26 cellular contexts compared by ENCODE assay signal in the genomic region with DNA sequence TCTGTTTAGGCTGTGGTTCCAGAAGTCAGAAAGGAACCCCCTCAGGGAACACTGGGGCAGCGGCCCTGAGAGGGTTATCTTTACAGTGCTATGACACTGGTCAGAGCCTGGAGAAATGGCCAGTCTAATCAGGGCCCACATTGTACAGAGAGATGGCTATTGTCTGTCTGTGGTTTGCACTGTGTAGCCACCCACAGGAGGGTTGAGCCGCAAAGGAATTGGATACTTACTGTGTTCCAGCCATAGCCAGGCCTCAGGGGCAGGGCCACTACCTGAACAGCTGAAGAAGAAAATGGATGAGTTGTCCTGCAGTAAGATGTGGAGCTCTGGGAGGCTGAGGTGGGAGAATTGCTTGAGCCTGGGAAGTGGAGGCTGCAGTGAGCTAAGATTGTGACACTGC. TPM values are rescaled to one million over a fixed set of nuclear protein-coding genes. Genes with fewer than 3 reads are reported as not detected.
DNase-seq lines count a peak whose midpoint lies in the region; ATAC-seq, FAIRE-seq and TF ChIP-seq lines count a peak whose summit lies in the region.
"Had no signal": no experiment of that assay in that cellular context is flagged by ENCODE, and none has a peak within 500 bp of the region (broad histone marks: within the 10 kb centered on the region; RNA-seq: fewer than 3 reads in every experiment).

No MANE protein-coding gene starts in this region.

- no peak for TF ChIP-seq CTCF in H1 (IDR thresholded peaks at IDR 0.05; ENCODE audit: control extremely low read depth in 1 of 3, insufficient read depth in 1 of 3, low read depth in 1 of 3, low read length in 3 of 3)

- H3K14ac ChIP-seq in H1 (ENCODE audit: insufficient read length), result peak overlapping the region; percentile 82

- peak overlapping the region; percentile 100 for H3K4ac ChIP-seq in H1 (replicated peaks; ENCODE audit: insufficient read length, low read depth, low read length)

- H2BK120ac ChIP-seq in H1 (replicated peaks; ENCODE audit: low read depth, low read length), result peak overlapping the region; percentile 100

- H2AFZ ChIP-seq in GM23248 (no peak overlapping the region), H1 (ENCODE audit: low read length) (no peak overlapping the region)

- H3K23me2 ChIP-seq in H1 (ENCODE audit: low read depth, low read length), result peaks cover 3% of the 10 kb centered on the region

- TF ChIP-seq EP300 in H1 (IDR thresholded peaks at IDR 0.05; ENCODE audit: borderline replicate concordance in 1 of 2, low read depth in 2 of 2, low read length in 2 of 2), result no peak

- in situ Hi-C loops in GM23248 (cut with MboI), result no loop called here

- no peaks in the 10 kb centered on the region for H3K9me2 ChIP-seq in GM23248 (ENCODE audit: insufficient read depth)

- H4K20me1 ChIP-seq in GM23248 (ENCODE audit: insufficient read depth) (no peaks in the 10 kb centered on the region), H1 (replicated peaks in 1 of 2; ENCODE audit: control insufficient read depth in 1 of 2, insufficient read depth in 2 of 2, low read length in 2 of 2) (no peaks in the 10 kb centered on the region)

- H4K8ac ChIP-seq in H1 (ENCODE audit: extremely low read depth, insufficient read depth, low read length), result peak overlapping the region; percentile 70

- H3K4me2 ChIP-seq in GM23248 (ENCODE audit: unreplicated experiment) (peak overlapping the region; percentile 70), H1 (ENCODE audit: insufficient read depth in 1 of 2, low read depth in 2 of 2, low read length in 2 of 2) (peak overlapping the region; percentile 58 to 84)

- H3K36me3 ChIP-seq in GM23248 (ENCODE audit: low read depth), result no peaks in the 10 kb centered on the region
- no peaks in the 10 kb centered on the region for H3K36me3 ChIP-seq in NT2/D1 (ENCODE audit: insufficient read depth, insufficient read length, low read length)
- no peaks in the 10 kb centered on the region for H3K36me3 ChIP-seq in H1 (ENCODE audit: control insufficient read depth in 2 of 4, insufficient read depth in 4 of 4, low read length in 3 of 4)
- H3K36me3 ChIP-seq: breast epithelium, lower lobe of right lung, upper lobe of left lung had no signal

- H3K9me3 ChIP-seq in GM23248 (ENCODE audit: low read depth) (no peaks in the 10 kb centered on the region), NT2/D1 (ENCODE audit: insufficient read depth, low read length) (no peaks in the 10 kb centered on the region), H1 (ENCODE audit: insufficient read depth in 2 of 2, low read depth in 1 of 2, low read length in 1 of 2) (no peaks in the 10 kb centered on the region)
- H3K9me3 ChIP-seq: breast epithelium, lower lobe of right lung, upper lobe of left lung had no signal

- H3K4me3 ChIP-seq in GM23248 (no peak overlapping the region), NT2/D1 (ENCODE audit: insufficient read length, low read depth) (no peak overlapping the region), H1 (ENCODE audit: extremely low read depth in 1 of 4, insufficient read depth in 2 of 4, low read depth in 3 of 4, low read length in 4 of 4) (peak overlapping the region in 2 of 4 experiments; percentile 9 to 47; a peak in 3 of 8 replicates)
- H3K4me3 ChIP-seq: breast epithelium, lower lobe of right lung, upper lobe of left lung had no signal

- no peak overlapping the region for H3K27ac Mint-ChIP-seq in activated naive CD4-positive, alpha-beta T cell treated with anti-CD3 and anti-CD28 coated beads, Interleukin-2, amount 50 U/mL, for 72 hours
- H3K27ac Mint-ChIP-seq: activated naive CD4-positive, alpha-beta T cell treated with anti-CD3 and anti-CD28 coated beads, Interleukin-2, amount 50 U/mL, for 24 hours had no signal

- H4K5ac ChIP-seq in H1 (ENCODE audit: insufficient read length, low read depth, low read length), result peak overlapping the region; percentile 96

- DNase-seq in GM23248 (no peak), NT2/D1 (ENCODE audit: low read depth, low spot score) (no peak), H1 (ENCODE audit: low read depth in 1 of 2, low spot score in 2 of 2) (no peak), myocyte (ENCODE audit: low read depth) (peak; percentile 78), DMS 273 treated with DMSO at 0.1 percent for 48 hours (lab: John Stamatoyannopoulos, UW) (no peak), HEK293T (ENCODE audit: extremely low spot score) (no peak)
- DNase-seq in activated naive CD4-positive, alpha-beta T cell treated with anti-CD3 and anti-CD28 coated beads, Interleukin-2, amount 50 U/mL, for 72 hours (ENCODE audit: low spot score in 2 of 2), result no peak
- DNase-seq in activated naive CD4-positive, alpha-beta T cell treated with anti-CD3 and anti-CD28 coated beads, Interleukin-2, amount 50 U/mL, for 16 hours, result no peak
- DNase-seq: activated CD4-positive, alpha-beta T cell treated with anti-CD3 and anti-CD28 coated beads, Interleukin-2, amount 50 U/mL, for 48 hours; activated CD8-positive, alpha-beta memory T cell treated with anti-CD3 and anti-CD28 coated beads, Interleukin-2, amount 50 U/mL, for 48 hours; DMS79; HFFc6; hypothalamus; KG1; lower lobe of right lung; NCI-H1436 treated with DMSO at 0.1 percent for 48 hours; NCI-H2107; NCI-H446 treated with DMSO at 0.1 percent for 48 hours; posterior cingulate gyrus; right cardiac atrium; stimulated activated CD4-positive, alpha-beta T cell treated with anti-CD3 and anti-CD28 coated beads, Interleukin-4, amount 100 ng/mL, for 1 hour; T-helper 9 cell; upper lobe of left lung had no signal

- peaks cover 47% of the 10 kb centered on the region for H3K4me1 ChIP-seq in GM23248 (ENCODE audit: insufficient read depth)
- H3K4me1 ChIP-seq in NT2/D1 (ENCODE audit: insufficient read depth, insufficient read length), result peaks cover 28% of the 10 kb centered on the region
- H3K4me1 ChIP-seq in H1 (replicated peaks in 1 of 4; ENCODE audit: control insufficient read depth in 3 of 4, insufficient read depth in 4 of 4, low read length in 3 of 4), result peaks cover 27 to 51% (median 45%) of the 10 kb centered on the region in 4 experiments
- H3K4me1 ChIP-seq: breast epithelium, lower lobe of right lung had no signal

- no peaks in the 10 kb centered on the region for H3K79me2 ChIP-seq in GM23248 (ENCODE audit: insufficient read depth)
- peaks cover 0 to 6% of the 10 kb centered on the region in 2 experiments; a peak in 1 of 4 replicates for H3K79me2 ChIP-seq in H1 (ENCODE audit: control insufficient read depth in 1 of 2, insufficient read depth in 2 of 2, low read length in 2 of 2)

- H3K27ac ChIP-seq in GM23248 (peak overlapping the region; percentile 59; the same call in 1 of the 2 replicates), H1 (ENCODE audit: low read depth, low read length) (peak overlapping the region; percentile 96)
- H3K27ac ChIP-seq: breast epithelium, lower lobe of right lung, upper lobe of left lung had no signal

- no peaks in the 10 kb centered on the region for H3K9me3 Mint-ChIP-seq in activated naive CD4-positive, alpha-beta T cell treated with anti-CD3 and anti-CD28 coated beads, Interleukin-2, amount 50 U/mL, for 72 hours
- H3K9me3 Mint-ChIP-seq: activated naive CD4-positive, alpha-beta T cell treated with anti-CD3 and anti-CD28 coated beads, Interleukin-2, amount 50 U/mL, for 24 hours; HFFc6 had no signal

- no peak for TF ChIP-seq RAD21 in H1 (IDR thresholded peaks at IDR 0.05 in 1 of 2, conservative IDR thresholded peaks at IDR 0.05 in 1 of 2; ENCODE audit: low read depth in 2 of 2, low read length in 2 of 2)

- POLR2A ChIA-PET in H1 (lab: Charles Lee; ENCODE audit: partially characterized antibody) (interaction anchor here (0.9 to 9.8 kb wide), 12 partner anchors 11 to 57 kb away, joined by 3 to 108 read pairs (median 18); partner anchors contain the start of gene PODXL), HEK293T (lab: Yijun Ruan, JAX) (interaction anchor here (0.8 kb wide), 1 partner anchor 332 kb away, joined by 3 read pairs; no protein-coding TSS in a partner anchor)

- H2BK12ac ChIP-seq in H1 (ENCODE audit: low read depth, low read length), result peak overlapping the region; percentile 100

- H3K79me1 ChIP-seq in H1 (ENCODE audit: low read depth, low read length), result 0 out of 2 replicates have a peak, but pooled peaks cover 2% of the 10 kb centered on the region

- peaks cover 30% of the 10 kb centered on the region for H3F3A ChIP-seq in GM23248 (ENCODE audit: insufficient read depth)

- H3K9ac ChIP-seq in GM23248, result no peak overlapping the region
- H3K9ac ChIP-seq in NT2/D1 (ENCODE audit: insufficient read length, low read depth), result peak overlapping the region; percentile 91
- no peak overlapping the region; a peak in 2 of 7 replicates for H3K9ac ChIP-seq in H1 (replicated peaks in 1 of 4; ENCODE audit: extremely low read depth in 1 of 4, low read depth in 3 of 4, low read length in 3 of 4)

- 91 to 93% methylated on average over 2 of the region's 2 CpGs for WGBS in GM23248 (ENCODE audit: low coverage in 1 of 2, low lambda C conversion rate in 2 of 2, missing lambda C conversion rate in 2 of 2), 2 experiments
- 58% methylated on average over 2 of the region's 2 CpGs; no CpG with 5 or more reads in 1 of the 2 experiments for WGBS in H1 (ENCODE audit: extremely low coverage in 1 of 2, insufficient coverage in 1 of 2, insufficient read length in 1 of 2, insufficient replicate concordance in 2 of 2, low coverage in 1 of 2, low lambda C conversion rate in 2 of 2, missing lambda C conversion rate in 1 of 2), 2 experiments

- H4K91ac ChIP-seq in H1 (replicated peaks; ENCODE audit: insufficient read length, low read length), result peak overlapping the region; percentile 100

- peak overlapping the region; percentile 63; the same call in 1 of the 2 replicates for H2BK15ac ChIP-seq in H1 (ENCODE audit: low read length)

- peak overlapping the region; percentile 92 for H3K56ac ChIP-seq in H1 (replicated peaks; ENCODE audit: insufficient read length, low read depth, low read length)

- TF ChIP-seq POLR2A in H1 (IDR thresholded peaks at IDR 0.05; ENCODE audit: control extremely low read depth in 1 of 2, low read depth in 2 of 2, low read length in 2 of 2), result no peak

- ATAC-seq in activated naive CD4-positive, alpha-beta T cell treated with anti-CD3 and anti-CD28 coated beads, Interleukin-2, amount 50 U/mL, for 72 hours, result no peak
- ATAC-seq: lower lobe of right lung, right cardiac atrium, Right ventricle myocardium inferior had no signal

- H2AK5ac ChIP-seq in H1 (ENCODE audit: low read depth, low read length), result peak overlapping the region; percentile 99

- H3K36me3 Mint-ChIP-seq in activated naive CD4-positive, alpha-beta T cell treated with anti-CD3 and anti-CD28 coated beads, Interleukin-2, amount 50 U/mL, for 72 hours, result no peaks in the 10 kb centered on the region
- H3K36me3 Mint-ChIP-seq: activated naive CD4-positive, alpha-beta T cell treated with anti-CD3 and anti-CD28 coated beads, Interleukin-2, amount 50 U/mL, for 24 hours had no signal

- peak overlapping the region; percentile 100 for H2BK20ac ChIP-seq in H1 (ENCODE audit: low read length)

- H3K23ac ChIP-seq in H1 (ENCODE audit: insufficient read length), result no peak overlapping the region

- peak overlapping the region; percentile 100 for H2BK5ac ChIP-seq in H1 (ENCODE audit: low read depth, low read length)

- H3K27me3 ChIP-seq in GM23248 (replicated peaks; ENCODE audit: insufficient read depth) (no peaks in the 10 kb centered on the region), NT2/D1 (ENCODE audit: insufficient read depth, insufficient read length) (no peaks in the 10 kb centered on the region), H1 (replicated peaks in 1 of 4; ENCODE audit: control insufficient read depth in 3 of 4, extremely low read depth in 1 of 4, insufficient read depth in 3 of 4, low read length in 3 of 4) (no peaks in the 10 kb centered on the region)
- H3K27me3 ChIP-seq: breast epithelium, upper lobe of left lung had no signal

- FAIRE-seq in H1 (lab: Jason Lieb, UNC), result no peak

- peak overlapping the region; percentile 94 for H3K18ac ChIP-seq in H1 (ENCODE audit: extremely low read depth, low read length)

- CTCF ChIA-PET in H1 (lab: Charles Lee; ENCODE audit: partially characterized antibody) (interaction anchor here (0.8 to 11.9 kb wide), 7 partner anchors 19 to 57 kb away, joined by 3 to 103 read pairs (median 5); partner anchors contain the start of gene PODXL), HEK293T (lab: Yijun Ruan, JAX) (no interaction called here)

RNA-seq across cellular contexts. Expression of gene PODXL, which starts 47.5 kb away (rescaled TPM):
- 42.7 and 50.1 TPM in 2 replicates for total RNA-seq in GM23248 (2014; rRNA removed; shearing (Covaris generic))
- polyA plus RNA-seq in GM23248 (2016; fragmentation: Nextera tagmentation; extraction: Ambion mirVana) (32.8 and 33.6 TPM in 2 replicates), H1 (2011; rRNA removed) (638 and 872 TPM in 2 replicates)
- 925 and 945 TPM in 2 replicates for total RNA-seq in H1 (2021; fragmentation: NEBNext Ultra II Directional; extraction: Animal tissue kit (Norgen Biotek cat#: 25700))
- 613 TPM for polyA plus RNA-seq in H1 (2011; cell fraction: cytosol; rRNA removed)
- 1,168 TPM for polyA plus RNA-seq in H1 (2011; cell fraction: nucleus; rRNA removed)
- 630 to 776 TPM (median 695 TPM) in 4 replicates for polyA plus RNA-seq in H1 (2012, experiment 1 of 2)
- 245 TPM for polyA plus RNA-seq in H1 (2012, experiment 2 of 2)
- 1,216 TPM for polyA plus RNA-seq in H1 (2013, experiment 1 of 2)
- 1,270 TPM for polyA plus RNA-seq in H1 (2013, experiment 2 of 2)
- 937 and 993 TPM in 2 replicates for polyA minus RNA-seq in H1 (2011; rRNA and poly(A)+ RNA removed)
- polyA minus RNA-seq in H1 (2011; cell fraction: cytosol; rRNA and poly(A)+ RNA removed), result 707 TPM
- polyA minus RNA-seq in H1 (2011; cell fraction: nucleus; rRNA and poly(A)+ RNA removed), result 436 TPM
- total RNA-seq in myocyte, result 13.8 and 29.2 TPM in 2 replicates
- polyA plus RNA-seq in myocyte (2012), result 18.8 TPM
- 1 to 10 TPM in 1 of 2 donors, under 1 TPM in 1; 0.18 to 1.3 TPM for total RNA-seq in activated naive CD4-positive, alpha-beta T cell treated with anti-CD3 and anti-CD28 coated beads, Interleukin-2, amount 50 U/mL, for 72 hours

Comparison
In these comparisons a context has a peak if more than half of its experiments do, and no peak if none do; other contexts are left out.
1. RNA of gene PODXL, which starts 47.5 kb away (total RNA-seq): 925 to 945 TPM in H1; 42.7 to 50.1 TPM in GM23248, 13.8 to 29.2 TPM in myocyte and 0.18 to 1.3 TPM in activated naive CD4-positive, alpha-beta T cell treated with anti-CD3 and anti-CD28 coated beads, Interleukin-2, amount 50 U/mL, for 72 hours; every median in the first group is over 10 times any median in the second.